ENCODE assay signal across 1 cellular context in the genomic region with DNA sequence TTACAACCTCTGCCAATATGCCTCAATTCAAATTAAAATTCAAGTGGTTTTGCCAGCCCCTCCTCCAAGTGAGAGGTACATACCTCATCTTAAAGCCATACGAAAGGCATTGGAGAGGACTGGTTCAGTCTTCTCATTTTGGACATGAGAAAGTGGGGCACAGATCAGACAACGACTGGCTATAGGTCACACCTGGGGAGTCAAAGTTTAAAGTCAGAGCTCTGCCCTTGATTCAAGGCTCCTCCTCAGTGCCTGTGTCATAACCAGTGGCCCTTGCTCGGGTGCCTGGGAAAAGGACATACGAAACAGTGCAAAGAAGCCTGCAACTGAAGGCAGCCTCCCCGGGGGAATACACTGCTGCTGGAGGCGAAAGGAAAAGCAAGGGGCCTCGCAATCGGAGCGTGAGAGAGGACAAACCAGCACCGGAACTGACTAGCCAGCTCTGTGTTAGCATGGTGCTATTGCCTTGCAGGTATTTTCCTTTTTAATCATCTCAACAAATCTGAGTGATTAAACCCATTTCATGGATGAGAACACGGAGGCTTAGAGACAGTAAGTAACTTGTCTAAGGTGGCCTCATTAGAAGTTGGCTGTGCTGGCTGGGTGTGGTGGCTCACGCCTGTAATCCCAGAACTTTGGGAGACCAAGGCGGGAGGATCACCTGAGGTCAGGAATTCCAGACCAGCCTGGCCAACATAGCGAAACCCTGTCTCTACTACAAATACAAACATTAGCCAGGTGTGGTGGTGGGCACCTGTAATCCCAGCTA.
TF ChIP-seq lines count a peak whose summit lies in the region.

No MANE protein-coding gene starts in this region.

TF ChIP-seq in H1, 55 proteins besides CTCF, POLR2A, EP300 and RAD21:
- TF ChIP-seq EZH2 (IDR thresholded peaks at IDR 0.05; ENCODE audit: low read depth, low read length, severe bottlenecking) (no peak), HDAC2 (IDR thresholded peaks at IDR 0.05; ENCODE audit: borderline replicate concordance in 1 of 2, low read depth in 2 of 2, low read length in 2 of 2) (no peak)
